Comparison of ENCODE assay signal across 8 cellular contexts in the genomic region with DNA sequence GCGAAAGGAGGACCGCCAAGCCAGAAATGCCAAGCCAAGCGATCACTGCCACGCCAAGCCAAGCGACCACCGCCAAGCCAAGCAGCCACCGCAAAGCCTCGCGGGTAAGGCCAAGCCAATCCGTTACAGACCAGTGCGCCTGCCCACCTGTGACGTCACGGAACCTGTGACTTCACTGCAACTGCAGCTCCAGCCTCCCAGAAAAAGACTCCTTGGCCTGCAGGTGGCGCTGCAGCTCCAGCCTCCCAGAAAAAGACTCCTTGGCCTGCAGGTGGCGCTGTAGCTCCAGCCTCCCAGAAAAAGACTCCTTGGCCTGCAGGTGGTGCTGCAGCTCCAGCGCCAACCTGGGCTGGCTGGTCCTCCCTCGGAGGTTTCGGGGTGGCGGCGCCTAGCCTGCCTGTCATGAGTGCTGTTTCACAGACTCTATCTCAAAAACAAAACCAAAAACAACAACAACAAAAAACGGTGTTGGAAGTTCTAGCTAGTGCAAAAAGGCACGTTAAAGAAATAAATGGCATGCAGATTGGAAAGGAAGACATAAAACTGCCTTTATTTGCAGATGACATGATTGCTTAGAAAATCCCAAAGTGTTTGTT. TPM values are rescaled to one million over a fixed set of nuclear protein-coding genes. Genes with fewer than 3 reads are reported as not detected.
A peak's percentile ranks its signal among the peaks of the same experiment; 100 is the strongest.
DNase-seq lines count a peak whose midpoint lies in the region; ATAC-seq and TF ChIP-seq lines count a peak whose summit lies in the region.
"Not testable (repeated sequence)": the region's sequence is repeated elsewhere in the genome, so short reads cannot be mapped to it uniquely, and the experiment has no call there.

No MANE protein-coding gene starts in this region.

- H3K27ac Mint-ChIP-seq in T-helper 17 cell: peak overlapping the region; percentile 94
- H3K27ac Mint-ChIP-seq in activated naive CD8-positive, alpha-beta T cell treated with anti-CD3 and anti-CD28 coated beads for 36 hours: peak overlapping the region; percentile 89
- peak overlapping the region; percentile 42 for H3K27ac Mint-ChIP-seq in stimulated activated memory B cell treated with anti-CD40 and anti-IgM and Interleukin-4, amounts not matched to agents 10 μg/mL and 1 μg/mL and 100 μg/mL, for 72 hours

- H3K27me3 ChIP-seq in neutrophil: not testable (repeated sequence)

- not testable (repeated sequence) for H3K9me3 ChIP-seq in T-helper 17 cell (ENCODE audit: control insufficient read depth, low read length, poor library complexity, severe bottlenecking); neutrophil

- not testable (repeated sequence) for H3K9me3 Mint-ChIP-seq in activated naive CD8-positive, alpha-beta T cell treated with anti-CD3 and anti-CD28 coated beads for 36 hours; stimulated activated memory B cell treated with anti-CD40 and anti-IgM and Interleukin-4, amounts not matched to agents 10 μg/mL and 1 μg/mL and 100 μg/mL, for 72 hours

- peak overlapping the region; percentile 86 for H3K4me3 Mint-ChIP-seq in T-helper 17 cell
- H3K4me3 Mint-ChIP-seq in activated naive CD8-positive, alpha-beta T cell treated with anti-CD3 and anti-CD28 coated beads for 36 hours: peak overlapping the region; percentile 86
- peak overlapping the region; percentile 63 for H3K4me3 Mint-ChIP-seq in stimulated activated memory B cell treated with anti-CD40 and anti-IgM and Interleukin-4, amounts not matched to agents 10 μg/mL and 1 μg/mL and 100 μg/mL, for 72 hours

- H3K36me3 ChIP-seq in neutrophil: not testable (repeated sequence)

- DNase-seq in ELR (ENCODE audit: low read depth) (peak; percentile 66), HEK293T (ENCODE audit: extremely low spot score) (peak; percentile 24), NCI-H128 (lab: John Stamatoyannopoulos, UW; ENCODE audit: unreplicated experiment) (peak; percentile 49), T-helper 17 cell (peak; percentile 85 to 93 (median 87)), globus pallidus (ENCODE audit: low spot score) (peak; percentile 83)
- DNase-seq in activated naive CD8-positive, alpha-beta T cell treated with anti-CD3 and anti-CD28 coated beads for 36 hours: peak; percentile 92

- H3K4me1 Mint-ChIP-seq in T-helper 17 cell: peaks cover 17% of the 10 kb centered on the region
- H3K4me1 Mint-ChIP-seq in activated naive CD8-positive, alpha-beta T cell treated with anti-CD3 and anti-CD28 coated beads for 36 hours; stimulated activated memory B cell treated with anti-CD40 and anti-IgM and Interleukin-4, amounts not matched to agents 10 μg/mL and 1 μg/mL and 100 μg/mL, for 72 hours: not testable (repeated sequence)

- not testable (repeated sequence) for H3K27me3 Mint-ChIP-seq in T-helper 17 cell; activated naive CD8-positive, alpha-beta T cell treated with anti-CD3 and anti-CD28 coated beads for 36 hours; stimulated activated memory B cell treated with anti-CD40 and anti-IgM and Interleukin-4, amounts not matched to agents 10 μg/mL and 1 μg/mL and 100 μg/mL, for 72 hours

- H3K27ac ChIP-seq in neutrophil: not testable (repeated sequence)

- peak; percentile 96 for ATAC-seq in T-helper 17 cell
- ATAC-seq in stimulated activated memory B cell treated with anti-CD40 and anti-IgM and Interleukin-4, amounts not matched to agents 10 μg/mL and 1 μg/mL and 100 μg/mL, for 72 hours: peak; percentile 88

- CTCF ChIA-PET in HEK293T (lab: Yijun Ruan, JAX): interaction anchor here (0.6 to 0.8 kb wide), 5 partner anchors 165 to 865 kb away, joined by 3 to 9 read pairs (median 3); no protein-coding TSS in a partner anchor

- POLR2A ChIA-PET in HEK293T (lab: Yijun Ruan, JAX): not testable (repeated sequence)

- H3K36me3 Mint-ChIP-seq in T-helper 17 cell (ENCODE audit: low read depth); activated naive CD8-positive, alpha-beta T cell treated with anti-CD3 and anti-CD28 coated beads for 36 hours; stimulated activated memory B cell treated with anti-CD40 and anti-IgM and Interleukin-4, amounts not matched to agents 10 μg/mL and 1 μg/mL and 100 μg/mL, for 72 hours: not testable (repeated sequence)

- peak; percentile 97 for TF ChIP-seq CTCF in neutrophil (IDR thresholded peaks at IDR 0.05)

- not testable (repeated sequence) for H3K4me1 ChIP-seq in neutrophil (ENCODE audit: control insufficient read depth in 1 of 2, insufficient read depth in 1 of 2, low read depth in 1 of 2, low read length in 1 of 2)

- peak overlapping the region in 1 of 2 experiments; percentile 40 for H3K4me3 ChIP-seq in neutrophil (ENCODE audit: low read depth in 1 of 2, low read length in 1 of 2)

RNA-seq across cellular contexts. Expression of gene TBC1D28, which starts 18.6 kb away (rescaled TPM):
- not detected for total RNA-seq in T-helper 17 cell
- not detected for total RNA-seq in activated naive CD8-positive, alpha-beta T cell treated with anti-CD3 and anti-CD28 coated beads for 36 hours

RNA-seq across cellular contexts. Expression of gene FOXO3B, which starts 56.5 kb away (rescaled TPM):
- total RNA-seq in T-helper 17 cell: 1 to 10 TPM; 4.5 to 4.6 TPM
- 1 to 10 TPM; 6.6 to 7.6 TPM for total RNA-seq in activated naive CD8-positive, alpha-beta T cell treated with anti-CD3 and anti-CD28 coated beads for 36 hours

Comparison
In these comparisons a context has a peak if more than half of its experiments do, and no peak if none do; other contexts are left out.
1. DNase-seq: peak in every context shown above with its lines; median percentile 92 in activated naive CD8-positive, alpha-beta T cell treated with anti-CD3 and anti-CD28 coated beads for 36 hours; 87 in T-helper 17 cell; 83 in globus pallidus; 66 in ELR; 49 in NCI-H128; 24 in HEK293T.
2. H3K27ac Mint-ChIP-seq: peak in every context shown above with its lines; median percentile 94 in T-helper 17 cell; 89 in activated naive CD8-positive, alpha-beta T cell treated with anti-CD3 and anti-CD28 coated beads for 36 hours; 42 in stimulated activated memory B cell treated with anti-CD40 and anti-IgM and Interleukin-4, amounts not matched to agents 10 μg/mL and 1 μg/mL and 100 μg/mL, for 72 hours.